1 cellular context compared by ENCODE assay signal in the genomic region with DNA sequence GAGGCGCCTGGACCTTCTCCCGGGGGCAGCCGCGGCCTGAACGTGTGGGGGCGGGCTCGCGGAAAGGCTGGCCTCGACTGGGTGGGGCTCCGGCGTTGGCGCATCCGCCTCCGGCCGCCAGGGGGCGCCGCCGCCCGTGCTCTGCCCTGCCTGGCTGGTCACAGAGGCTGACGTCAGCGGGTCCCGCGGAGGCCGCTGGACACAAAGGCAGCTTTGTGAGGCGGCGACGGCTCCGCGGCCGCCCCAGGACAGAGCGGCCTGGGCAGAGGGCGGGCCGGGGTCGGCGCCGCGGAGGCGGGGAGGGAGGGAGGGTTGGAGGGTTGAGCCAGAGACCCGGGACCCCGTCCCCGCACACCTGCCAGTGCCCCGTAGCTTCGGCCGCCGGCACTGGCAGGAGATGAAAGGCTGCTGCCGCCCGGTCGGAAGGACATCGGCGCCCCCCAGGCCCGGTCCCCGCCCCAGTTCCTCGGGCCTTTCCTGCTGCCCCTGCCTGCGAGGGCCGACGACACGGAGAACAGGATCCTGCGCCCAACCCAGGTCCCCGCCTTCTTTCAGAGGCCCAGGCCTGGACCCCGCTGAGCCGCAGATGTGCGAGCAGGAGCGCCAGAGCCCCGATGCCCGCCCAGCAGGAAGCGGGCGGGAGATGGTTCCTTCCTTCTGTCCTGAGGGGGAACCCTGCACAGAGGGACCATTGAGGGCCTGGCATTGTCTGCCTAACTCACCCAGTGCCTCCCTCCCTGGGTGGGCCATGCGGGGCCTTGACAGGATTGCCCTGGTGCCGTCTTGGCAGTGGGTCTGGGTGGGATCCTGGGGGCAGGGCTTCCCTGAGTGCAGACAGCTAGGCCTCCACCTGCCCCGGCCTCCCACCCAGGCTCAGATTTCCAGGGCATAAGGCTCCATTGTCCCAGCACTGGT.
A peak's percentile ranks its signal among the peaks of the same experiment; 100 is the strongest.
TF ChIP-seq lines count a peak whose summit lies in the region.

No MANE protein-coding gene starts in this region.

TF ChIP-seq in PFSK-1, 5 proteins besides CTCF, POLR2A, EP300 and RAD21:
- TF ChIP-seq, protein P1, sequence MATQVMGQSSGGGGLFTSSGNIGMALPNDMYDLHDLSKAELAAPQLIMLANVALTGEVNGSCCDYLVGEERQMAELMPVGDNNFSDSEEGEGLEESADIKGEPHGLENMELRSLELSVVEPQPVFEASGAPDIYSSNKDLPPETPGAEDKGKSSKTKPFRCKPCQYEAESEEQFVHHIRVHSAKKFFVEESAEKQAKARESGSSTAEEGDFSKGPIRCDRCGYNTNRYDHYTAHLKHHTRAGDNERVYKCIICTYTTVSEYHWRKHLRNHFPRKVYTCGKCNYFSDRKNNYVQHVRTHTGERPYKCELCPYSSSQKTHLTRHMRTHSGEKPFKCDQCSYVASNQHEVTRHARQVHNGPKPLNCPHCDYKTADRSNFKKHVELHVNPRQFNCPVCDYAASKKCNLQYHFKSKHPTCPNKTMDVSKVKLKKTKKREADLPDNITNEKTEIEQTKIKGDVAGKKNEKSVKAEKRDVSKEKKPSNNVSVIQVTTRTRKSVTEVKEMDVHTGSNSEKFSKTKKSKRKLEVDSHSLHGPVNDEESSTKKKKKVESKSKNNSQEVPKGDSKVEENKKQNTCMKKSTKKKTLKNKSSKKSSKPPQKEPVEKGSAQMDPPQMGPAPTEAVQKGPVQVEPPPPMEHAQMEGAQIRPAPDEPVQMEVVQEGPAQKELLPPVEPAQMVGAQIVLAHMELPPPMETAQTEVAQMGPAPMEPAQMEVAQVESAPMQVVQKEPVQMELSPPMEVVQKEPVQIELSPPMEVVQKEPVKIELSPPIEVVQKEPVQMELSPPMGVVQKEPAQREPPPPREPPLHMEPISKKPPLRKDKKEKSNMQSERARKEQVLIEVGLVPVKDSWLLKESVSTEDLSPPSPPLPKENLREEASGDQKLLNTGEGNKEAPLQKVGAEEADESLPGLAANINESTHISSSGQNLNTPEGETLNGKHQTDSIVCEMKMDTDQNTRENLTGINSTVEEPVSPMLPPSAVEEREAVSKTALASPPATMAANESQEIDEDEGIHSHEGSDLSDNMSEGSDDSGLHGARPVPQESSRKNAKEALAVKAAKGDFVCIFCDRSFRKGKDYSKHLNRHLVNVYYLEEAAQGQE (IDR thresholded peaks at IDR 0.05; ENCODE audit: insufficient read depth in 1 of 2, low read depth in 2 of 2, low read length in 2 of 2) = no peak
- TF ChIP-seq TAF1 (IDR thresholded peaks at IDR 0.05; ENCODE audit: borderline replicate concordance, insufficient read depth, low read length) = no peak
- peak; percentile 68 for TF ChIP-seq POLR2AphosphoS5 (IDR thresholded peaks at IDR 0.05; ENCODE audit: low read depth, low read length)
